ENCODE assay signal across 28 cellular contexts in the genomic region with DNA sequence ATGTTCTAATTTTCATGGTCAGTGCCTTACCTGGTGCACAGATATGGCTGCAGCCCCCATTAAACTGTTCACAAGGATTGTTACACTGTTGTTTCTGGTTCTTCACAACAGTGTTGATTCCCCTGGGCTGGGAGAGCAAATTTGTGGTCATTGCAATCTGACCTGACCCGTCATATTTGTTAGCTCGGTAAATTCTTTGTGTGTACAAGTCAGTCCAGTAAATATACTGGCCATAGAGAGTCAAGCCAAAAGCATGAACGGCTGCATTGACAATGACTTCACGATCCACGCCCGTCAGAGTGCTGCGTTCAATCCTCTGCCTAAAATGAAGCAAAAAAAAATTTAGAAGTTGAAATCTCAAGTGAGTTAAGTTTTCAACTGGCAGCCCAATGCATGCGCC.
"Had no signal": no experiment of that assay in that cellular context is flagged by ENCODE, and none has a peak within 500 bp of the region (broad histone marks: within the 10 kb centered on the region; RNA-seq: fewer than 3 reads in every experiment).

No MANE protein-coding gene starts in this region.

- H3K27me3 ChIP-seq: ascending aorta, body of pancreas, SJSA1 had no signal

- ATAC-seq: activated CD8-positive, alpha-beta memory T cell treated with anti-CD3 and anti-CD28 coated beads, Interleukin-2, amount 10 ng/mL, durations not matched to agents 7 days and 5 days; activated naive CD4-positive, alpha-beta T cell treated with anti-CD3 and anti-CD28 coated beads, Interleukin-2, amount 50 U/mL, for 72 hours; activated naive CD8-positive, alpha-beta T cell treated with anti-CD3 and anti-CD28 coated beads, Interleukin-2, amount 50 U/mL, for 24 hours; body of pancreas; SK-N-SH treated with all-trans-retinoic acid at 6 μM for 48 hours; WTC11 had no signal

- H3K4me1 ChIP-seq: ascending aorta, body of pancreas, SJSA1 had no signal

- H3K27ac ChIP-seq: ascending aorta, body of pancreas, SJSA1 had no signal

- H3K36me3 Mint-ChIP-seq: activated CD8-positive, alpha-beta memory T cell treated with anti-CD3 and anti-CD28 coated beads, Interleukin-2, amount 10 ng/mL, durations not matched to agents 7 days and 5 days; activated naive CD4-positive, alpha-beta T cell treated with anti-CD3 and anti-CD28 coated beads, Interleukin-2, amount 50 U/mL, for 72 hours; WTC11 had no signal

- H3K4me1 Mint-ChIP-seq: activated CD4-positive, alpha-beta T cell treated with anti-CD3 and anti-CD28 coated beads, Interleukin-2, amount 10 ng/mL, durations not matched to agents 24 days and 14 days; activated CD8-positive, alpha-beta memory T cell treated with anti-CD3 and anti-CD28 coated beads, Interleukin-2, amount 10 ng/mL, durations not matched to agents 7 days and 5 days; activated naive CD8-positive, alpha-beta T cell treated with anti-CD3 and anti-CD28 coated beads, Interleukin-2, amount 50 U/mL, for 24 hours; central memory CD8-positive, alpha-beta T cell; WTC11 had no signal

- H3K9me3 Mint-ChIP-seq: activated CD4-positive, alpha-beta T cell treated with anti-CD3 and anti-CD28 coated beads, Interleukin-2, amount 10 ng/mL, durations not matched to agents 24 days and 14 days; activated naive CD4-positive, alpha-beta T cell treated with anti-CD3 and anti-CD28 coated beads, Interleukin-2, amount 50 U/mL, for 72 hours; activated naive CD8-positive, alpha-beta T cell treated with anti-CD3 and anti-CD28 coated beads, Interleukin-2, amount 50 U/mL, for 24 hours; activated T-cell treated with anti-CD3 and anti-CD28 coated beads, Interleukin-2, amount 50 U/mL, for 24 hours; activated T-helper 1 cell treated with anti-CD3 and anti-CD28 coated beads, Interleukin-12 subunit alpha, Interleukin-12 subunit beta, Interleukin-2, Interleukin-4 antibody, amounts not matched to agents 30 ng/mL and 10 ng/mL and 1 ng/mL, durations not matched to agents 14 hours and 24 hours and 36 hours; central memory CD8-positive, alpha-beta T cell; T-helper 2 cell treated with Interferon-gamma antibody and Interleukin-4, amounts not matched to agents 5 μg/mL and 100 μg/mL, for 36 hours; WTC11 had no signal

- DNase-seq: activated CD4-positive, alpha-beta T cell treated with anti-CD3 and anti-CD28 coated beads, Interleukin-2, amount 10 ng/mL, durations not matched to agents 24 days and 14 days; activated CD4-positive, alpha-beta T cell treated with anti-CD3 and anti-CD28 coated beads, Interleukin-2, amount 50 U/mL, for 48 hours; activated CD4-positive, CD25-positive, alpha-beta regulatory T cell treated with anti-CD3 and anti-CD28 coated beads, Interleukin-2, amount 50 U/mL, for 72 hours; activated CD8-positive, alpha-beta memory T cell treated with anti-CD3 and anti-CD28 coated beads, Interleukin-2, amount 10 ng/mL, durations not matched to agents 7 days and 5 days; activated effector memory CD4-positive, alpha-beta T cell treated with anti-CD3 and anti-CD28 coated beads, Interleukin-2, amount 50 U/mL, for 16 hours; activated naive CD4-positive, alpha-beta T cell treated with Interleukin-2 at 50 U/mL for 16 hours; activated naive CD8-positive, alpha-beta T cell treated with anti-CD3 and anti-CD28 coated beads, Interleukin-2, amount 50 U/mL, for 24 hours; activated T-cell treated with anti-CD3 and anti-CD28 coated beads, Interleukin-2, amount 50 U/mL, for 24 hours; amniotic stem cell; body of pancreas; NCI-H1092; NCI-H1417; NCI-H1930; NCI-H2171; NCI-H2227 treated with DMSO at 0.1 percent for 48 hours; NCI-H446 treated with DMSO at 0.1 percent for 48 hours; NCI-H524 treated with DMSO at 0.1 percent for 48 hours; NK-92 treated with Interleukin-12 subunit alpha and Interleukin-12 subunit beta, amount 100 ng/mL, for 24 hours; SHP77; SW 1271 had no signal

- H3K4me3 Mint-ChIP-seq: activated CD4-positive, alpha-beta T cell treated with anti-CD3 and anti-CD28 coated beads, Interleukin-2, amount 10 ng/mL, durations not matched to agents 24 days and 14 days; activated CD8-positive, alpha-beta memory T cell treated with anti-CD3 and anti-CD28 coated beads, Interleukin-2, amount 10 ng/mL, durations not matched to agents 7 days and 5 days; activated naive CD8-positive, alpha-beta T cell treated with anti-CD3 and anti-CD28 coated beads, Interleukin-2, amount 50 U/mL, for 24 hours; activated T-cell treated with anti-CD3 and anti-CD28 coated beads, Interleukin-2, amount 50 U/mL, for 24 hours; activated T-helper 1 cell treated with anti-CD3 and anti-CD28 coated beads, Interleukin-12 subunit alpha, Interleukin-12 subunit beta, Interleukin-2, Interleukin-4 antibody, amounts not matched to agents 30 ng/mL and 10 ng/mL and 1 ng/mL, durations not matched to agents 14 hours and 24 hours and 36 hours; central memory CD8-positive, alpha-beta T cell; T-helper 2 cell treated with Interferon-gamma antibody and Interleukin-4, amounts not matched to agents 5 μg/mL and 100 μg/mL, for 36 hours; WTC11 had no signal

- H3K27ac Mint-ChIP-seq: activated CD4-positive, alpha-beta T cell treated with anti-CD3 and anti-CD28 coated beads, Interleukin-2, amount 10 ng/mL, durations not matched to agents 24 days and 14 days; activated CD8-positive, alpha-beta memory T cell treated with anti-CD3 and anti-CD28 coated beads, Interleukin-2, amount 10 ng/mL, durations not matched to agents 7 days and 5 days; activated naive CD4-positive, alpha-beta T cell treated with anti-CD3 and anti-CD28 coated beads, Interleukin-2, amount 50 U/mL, for 72 hours; activated naive CD8-positive, alpha-beta T cell treated with anti-CD3 and anti-CD28 coated beads, Interleukin-2, amount 50 U/mL, for 24 hours; activated T-cell treated with anti-CD3 and anti-CD28 coated beads, Interleukin-2, amount 50 U/mL, for 24 hours; activated T-helper 1 cell treated with anti-CD3 and anti-CD28 coated beads, Interleukin-12 subunit alpha, Interleukin-12 subunit beta, Interleukin-2, Interleukin-4 antibody, amounts not matched to agents 30 ng/mL and 10 ng/mL and 1 ng/mL, durations not matched to agents 14 hours and 24 hours and 36 hours; T-helper 2 cell treated with Interferon-gamma antibody and Interleukin-4, amounts not matched to agents 5 μg/mL and 100 μg/mL, for 36 hours; WTC11 had no signal

- H3K36me3 ChIP-seq: ascending aorta, SJSA1 had no signal

- H3K4me3 ChIP-seq: ascending aorta, body of pancreas, SJSA1 had no signal
